Comparison of ENCODE assay signal across 8 cellular contexts in genomic region chr5:891837-892389, GRCh38. TPM values are rescaled to one million over a fixed set of nuclear protein-coding genes. Genes with fewer than 3 reads are reported as not detected.
A peak's percentile ranks its signal among the peaks of the same experiment; 100 is the strongest.
DNase-seq lines count a peak whose midpoint lies in the region; ATAC-seq and TF ChIP-seq lines count a peak whose summit lies in the region.

No MANE protein-coding gene starts in this region.

- H3K79me2 ChIP-seq in OCI-LY7 (ENCODE audit: insufficient read depth, low read depth, low read length), result peaks cover 51% of the 10 kb centered on the region

- H3K27me3 ChIP-seq in mesenchymal stem cell (ENCODE audit: control insufficient read depth in 1 of 2, insufficient read depth in 1 of 2, low read length in 2 of 2) (no peaks in the 10 kb centered on the region), transverse colon (no peaks in the 10 kb centered on the region)

- DNase-seq in Calu3, result peak; percentile 18
- peak; percentile 24 for DNase-seq in OCI-LY7 (ENCODE audit: low spot score)
- DNase-seq in dermis blood vessel endothelial cell, result peak; percentile 42
- peak; percentile 42 for DNase-seq in mesenchymal stem cell
- peak; percentile 29 for DNase-seq in transverse colon
- DNase-seq in D341Med (ENCODE audit: low spot score), result no peak

- in situ Hi-C loops in transverse colon (cut with MboI; ENCODE audit: low pct_ligation_motif_present in 1 of 4, low pct_unique_long_range_greater_than_20kb in 1 of 4, low sequenced_read_pairs in 3 of 4), result no loop called here

- H3K36me3 ChIP-seq in OCI-LY7 (ENCODE audit: insufficient read depth, low read length) (peaks cover 76% of the 10 kb centered on the region), mesenchymal stem cell (ENCODE audit: control insufficient read depth in 1 of 2, insufficient read depth in 2 of 2, low read depth in 1 of 2, low read length in 2 of 2) (peaks cover 41 to 57% of the 10 kb centered on the region in 2 experiments), transverse colon (peaks cover 0 to 26% (median 10%) of the 10 kb centered on the region in 4 donors)

- 32% methylated on average over 18 of the region's 25 CpGs for WGBS in mesenchymal stem cell
- WGBS in transverse colon (ENCODE audit: low coverage in 1 of 2), 2 donors, result 14% methylated on average over 25 of the region's 25 CpGs; no CpG with 5 or more reads in 1 of the 2 donors

- H2BK15ac ChIP-seq in mesenchymal stem cell (ENCODE audit: low read depth, poor library complexity, severe bottlenecking), result peak overlapping the region; percentile 36

- no peak overlapping the region for H2BK5ac ChIP-seq in mesenchymal stem cell (ENCODE audit: low read depth, low read length, poor library complexity, severe bottlenecking)

- peak overlapping the region in 1 of 2 experiments; percentile 8 for H2BK12ac ChIP-seq in mesenchymal stem cell (ENCODE audit: low read length in 2 of 2)

- peak overlapping the region; percentile 71 for H3K4me3 Mint-ChIP-seq in Calu3 (ENCODE audit: low read depth, unreplicated experiment)

- H4K20me1 ChIP-seq in OCI-LY7 (ENCODE audit: insufficient read depth, low read length), result no peaks in the 10 kb centered on the region

- POLR2A ChIA-PET in OCI-LY7 (lab: Charles Lee), result interaction anchor here (0.5 to 1.0 kb wide), 2 partner anchors 128 to 277 kb away, joined by 5 to 6 read pairs; no protein-coding TSS in a partner anchor

- H3K4me1 Mint-ChIP-seq in Calu3 (ENCODE audit: low read depth, unreplicated experiment), result peaks cover 16% of the 10 kb centered on the region

- H3K4me2 ChIP-seq in OCI-LY7 (ENCODE audit: low read length) (peak overlapping the region; percentile 81), mesenchymal stem cell (ENCODE audit: low read length, poor library complexity, severe bottlenecking) (peak overlapping the region; percentile 90)

- peak overlapping the region; percentile 87 for H4K91ac ChIP-seq in mesenchymal stem cell (ENCODE audit: low read length)

- H3K27ac ChIP-seq in OCI-LY7 (ENCODE audit: low read depth, low read length, poor library complexity, severe bottlenecking), result peak overlapping the region; percentile 48
- H3K27ac ChIP-seq in mesenchymal stem cell (ENCODE audit: low read length, poor library complexity, severe bottlenecking), result peak overlapping the region; percentile 6
- peak overlapping the region; percentile 86 to 90 (median 90) for H3K27ac ChIP-seq in transverse colon

- H3K14ac ChIP-seq in mesenchymal stem cell (ENCODE audit: low read length in 2 of 2), result peak overlapping the region; percentile 63 to 89

- H3K27me3 Mint-ChIP-seq in Calu3 (ENCODE audit: unreplicated experiment), result no peaks in the 10 kb centered on the region

- peak overlapping the region; percentile 84 to 99 for H3K18ac ChIP-seq in mesenchymal stem cell (ENCODE audit: low read depth in 1 of 2, low read length in 2 of 2)

- H3K79me1 ChIP-seq in mesenchymal stem cell (replicated peaks; ENCODE audit: low read length, poor library complexity, severe bottlenecking), result peaks cover 55% of the 10 kb centered on the region

- H3K27ac Mint-ChIP-seq in Calu3 (ENCODE audit: unreplicated experiment), result peak overlapping the region; percentile 44

- no peak for TF ChIP-seq CTCF in Calu3 (IDR thresholded peaks at IDR 0.05; ENCODE audit: unreplicated experiment)
- TF ChIP-seq CTCF in OCI-LY7 (conservative IDR thresholded peaks at IDR 0.05; ENCODE audit: low read length), result no peak
- no peak for TF ChIP-seq CTCF in transverse colon (IDR thresholded peaks at IDR 0.05)

- H2AK5ac ChIP-seq in mesenchymal stem cell (ENCODE audit: low read length, severe bottlenecking), result no peak overlapping the region

- CTCF ChIA-PET in Calu3 (lab: Charles Lee) (interaction anchor here (0.6 kb wide), 1 partner anchor 58 kb away, joined by 3 read pairs; no protein-coding TSS in a partner anchor), OCI-LY7 (lab: Charles Lee; ENCODE audit: unreplicated experiment) (no interaction called here)

- BruUV-seq in Calu3 (replicated peaks; lab: Mats Ljungman, UMichigan), result no TSS peak
- BruUV-seq in OCI-LY7 (replicated peaks; lab: Mats Ljungman, UMichigan), result no TSS peak

- 0 out of 2 replicates have a peak overlapping the region, but pooled peaks have one; percentile 25 for H2AFZ ChIP-seq in OCI-LY7 (ENCODE audit: low read length)
- peak overlapping the region; percentile 36 for H2AFZ ChIP-seq in mesenchymal stem cell (ENCODE audit: low read depth, low read length)

- no peak for TF ChIP-seq POLR2A in transverse colon (IDR thresholded peaks at IDR 0.05)

- H3K9ac ChIP-seq in mesenchymal stem cell (ENCODE audit: low read length), result peak overlapping the region; percentile 96

- H3K9me3 ChIP-seq in OCI-LY7 (ENCODE audit: low read length) (no peaks in the 10 kb centered on the region), mesenchymal stem cell (ENCODE audit: control insufficient read depth, low read length) (no peaks in the 10 kb centered on the region), transverse colon (no peaks in the 10 kb centered on the region)

- peaks cover 22% of the 10 kb centered on the region for H3K4me1 ChIP-seq in OCI-LY7 (ENCODE audit: insufficient read depth, low read length, poor library complexity, severe bottlenecking)
- peaks cover 25% of the 10 kb centered on the region for H3K4me1 ChIP-seq in mesenchymal stem cell (ENCODE audit: control insufficient read depth, insufficient read depth, low read depth, low read length)
- peaks cover 7 to 27% (median 18%) of the 10 kb centered on the region in 4 donors for H3K4me1 ChIP-seq in transverse colon

- ATAC-seq in GM21723 (IDR thresholded peaks at IDR 0.05; ENCODE audit: unreplicated experiment) (peak; percentile 3), GM21367 (IDR thresholded peaks at IDR 0.05; ENCODE audit: unreplicated experiment) (no peak)

- peaks cover 30% of the 10 kb centered on the region for H3K36me3 Mint-ChIP-seq in Calu3 (ENCODE audit: insufficient read depth, unreplicated experiment)

- no peak overlapping the region for H2BK120ac ChIP-seq in mesenchymal stem cell (ENCODE audit: low read depth, low read length)

- H3K23ac ChIP-seq in mesenchymal stem cell (ENCODE audit: low read length in 2 of 2), result peak overlapping the region in 1 of 2 experiments; percentile 46

- H3K4me3 ChIP-seq in OCI-LY7 (ENCODE audit: low read depth, low read length, poor library complexity, severe bottlenecking) (peak overlapping the region; percentile 94), mesenchymal stem cell (ENCODE audit: insufficient read depth in 1 of 2, low read depth in 1 of 2, low read length in 2 of 2) (peak overlapping the region; percentile 98), transverse colon (peak overlapping the region; percentile 59 to 86 (median 73))

- H4K8ac ChIP-seq in mesenchymal stem cell (ENCODE audit: low read length), result peak overlapping the region; percentile 100

- no peaks in the 10 kb centered on the region for H3K9me2 ChIP-seq in OCI-LY7 (ENCODE audit: insufficient read depth, low read length)

- TF ChIP-seq EP300 in transverse colon (IDR thresholded peaks at IDR 0.05; ENCODE audit: low read depth), result no peak

- peak overlapping the region; percentile 87 to 99 for H3K4ac ChIP-seq in mesenchymal stem cell (ENCODE audit: low read depth in 1 of 2, low read length in 2 of 2)

- no peaks in the 10 kb centered on the region for H3K9me3 Mint-ChIP-seq in Calu3 (ENCODE audit: low read depth, unreplicated experiment)

- intact Hi-C loops in Calu3 (cut with micrococcal nuclease; ENCODE audit: unreplicated experiment) (no loop called here), OCI-LY7 (cut with micrococcal nuclease; ENCODE audit: unreplicated experiment) (no loop called here), transverse colon (cut with DNase I; ENCODE audit: low total_unique reads) (no loop called here)

RNA-seq across cellular contexts. Expression of gene BRD9, which starts 0.7 kb away (rescaled TPM):
- total RNA-seq in Calu3 (2022), result 62.8 and 64.1 TPM in 2 replicates
- 46.7 and 53.9 TPM in 2 replicates for total RNA-seq in OCI-LY7 (2014; rRNA removed; shearing (Covaris generic))
- 78.4 and 78.7 TPM in 2 replicates for total RNA-seq in OCI-LY7 (2022)
- total RNA-seq in dermis blood vessel endothelial cell, result 51.6 and 53.1 TPM in 2 replicates
- 26.0 TPM for polyA plus RNA-seq in mesenchymal stem cell (2013, experiment 1 of 2)
- 25.5 TPM for polyA plus RNA-seq in mesenchymal stem cell (2013, experiment 2 of 2)
- total RNA-seq in transverse colon, result 10 to 100 TPM; 29.6 to 91.3 (median 37.9) TPM

RNA-seq across cellular contexts. Expression of gene TRIP13, which starts 0.8 kb away (rescaled TPM):
- total RNA-seq in Calu3 (2022) (25.8 and 29.9 TPM in 2 replicates), OCI-LY7 (2022) (46.6 and 47.6 TPM in 2 replicates), dermis blood vessel endothelial cell (11.1 and 39.6 TPM in 2 replicates), transverse colon (1 to 10 TPM in 2 of 4 donors, under 1 TPM in 1, not detected in 1; 0.41 to 4.1 (median 2.2) TPM)
- total RNA-seq in OCI-LY7 (2014; rRNA removed; shearing (Covaris generic)), result 51.9 and 59.4 TPM in 2 replicates
- 5.7 TPM for polyA plus RNA-seq in mesenchymal stem cell (2013, experiment 1 of 2)
- polyA plus RNA-seq in mesenchymal stem cell (2013, experiment 2 of 2), result 5.7 TPM

RNA-seq across cellular contexts. Expression of gene ZDHHC11, which starts 41.1 kb away (rescaled TPM):
- total RNA-seq in Calu3 (2022) (53.7 and 60.8 TPM in 2 replicates), OCI-LY7 (2022) (30.0 and 32.0 TPM in 2 replicates), dermis blood vessel endothelial cell (0.33 and 1.7 TPM in 2 replicates), transverse colon (10 to 100 TPM in 2 of 4 donors, 1 to 10 TPM in 2; 1.2 to 15.0 (median 10.6) TPM)
- 10.6 and 10.7 TPM in 2 replicates for total RNA-seq in OCI-LY7 (2014; rRNA removed; shearing (Covaris generic))
- 0.72 TPM for polyA plus RNA-seq in mesenchymal stem cell (2013, experiment 1 of 2)
- 0.79 TPM for polyA plus RNA-seq in mesenchymal stem cell (2013, experiment 2 of 2)

Comparison
In these comparisons a context has a peak if more than half of its experiments do, and no peak if none do; other contexts are left out.
1. H3K27ac ChIP-seq: peak in every context shown above with its lines; median percentile 90 in transverse colon; 48 in OCI-LY7; 6 in mesenchymal stem cell.